10 cellular contexts compared by ENCODE assay signal in the genomic region with DNA sequence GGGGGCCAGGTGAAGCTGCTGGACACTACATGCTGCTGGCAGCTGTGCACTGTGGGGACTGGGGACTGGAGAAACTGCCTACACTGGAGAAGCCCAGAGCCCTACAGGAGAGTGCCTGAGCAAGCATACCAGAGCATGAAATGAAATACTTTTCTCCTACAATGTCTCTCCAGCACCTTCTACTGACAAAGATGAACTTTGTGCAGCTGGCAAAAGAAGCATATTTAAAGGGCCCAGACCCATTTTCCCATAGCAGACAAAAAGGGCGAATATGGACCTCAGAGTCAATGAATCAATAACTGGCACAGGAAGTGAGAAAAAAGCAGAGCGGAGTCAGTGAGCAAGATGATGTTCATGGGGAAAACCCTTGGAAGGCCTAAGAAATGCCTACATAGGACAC. TPM values are rescaled to one million over a fixed set of nuclear protein-coding genes. Genes with fewer than 3 reads are reported as not detected.
"Had no signal": no experiment of that assay in that cellular context is flagged by ENCODE, and none has a peak within 500 bp of the region (broad histone marks: within the 10 kb centered on the region; RNA-seq: fewer than 3 reads in every experiment).

No MANE protein-coding gene starts in this region.

- DNase-seq: H9, HCEC 1CT, HFFc6, IMR-90, KG1 had no signal

- H3K4me2 ChIP-seq: GM23338 had no signal

- H3K4me3 ChIP-seq: GM23338, K562 had no signal

- FAIRE-seq: H1, H54, K562 had no signal

- H2AFZ ChIP-seq: GM23338 had no signal

- ATAC-seq: GM23338, K562 had no signal

RNA-seq across cellular contexts. Expression of a gene that starts 44.8 kb away (rescaled TPM):
- total RNA-seq: GM23338, H1, H9, HFFc6, HT1080, IMR-90 had no signal
- polyA plus RNA-seq: GM23338, H1, IMR-90, K562 had no signal
